ENCODE assay signal across 21 cellular contexts in the genomic region with DNA sequence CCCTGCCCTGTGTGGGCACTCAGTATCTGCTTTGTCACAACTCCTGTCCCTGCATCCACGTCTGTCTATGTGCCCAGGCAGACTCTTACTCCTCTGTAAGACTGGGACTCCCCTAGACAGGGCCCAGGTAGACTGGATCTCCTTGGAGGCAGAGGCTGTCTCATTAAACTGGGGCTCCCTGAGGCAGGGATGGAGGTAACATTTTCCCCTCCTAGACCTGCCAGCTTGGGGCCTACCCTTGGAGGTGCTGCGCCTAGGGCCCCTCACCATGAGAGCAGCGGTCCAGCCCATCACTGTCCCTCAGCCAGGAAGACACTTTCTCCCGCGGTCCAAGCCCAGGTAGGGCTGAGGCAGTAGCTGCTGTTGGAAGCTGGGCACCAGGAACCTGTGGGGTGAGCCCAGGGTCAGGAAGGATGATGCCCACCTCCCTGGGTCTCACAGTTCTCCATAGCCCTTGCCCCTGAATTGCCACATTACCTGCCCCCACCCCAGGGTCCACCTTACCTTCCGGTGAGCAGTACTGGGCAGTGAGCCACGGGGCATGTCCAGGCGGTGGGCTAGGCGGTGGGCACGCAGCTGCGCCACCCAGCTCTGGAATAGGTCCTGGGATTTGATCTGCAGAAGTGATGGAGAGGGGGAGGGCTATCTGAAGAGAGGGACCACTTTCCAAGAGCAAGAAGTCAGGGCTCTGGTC. TPM values are rescaled to one million over a fixed set of nuclear protein-coding genes. Genes with fewer than 3 reads are reported as not detected.
"Had no signal": no experiment of that assay in that cellular context is flagged by ENCODE, and none has a peak within 500 bp of the region (broad histone marks: within the 10 kb centered on the region; RNA-seq: fewer than 3 reads in every experiment).

No MANE protein-coding gene starts in this region.

- H3K4me1 ChIP-seq: right lobe of liver had no signal

- DNase-seq: effector memory CD4-positive, alpha-beta T cell; gastrocnemius medialis; immature natural killer cell; left lung; psoas muscle; retina; right lobe of liver; stimulated activated CD4-positive, alpha-beta T cell treated with anti-CD3 and anti-CD28 coated beads, Interleukin-2, amount 100 ng/mL, for 24 hours; stimulated activated CD4-positive, alpha-beta T cell treated with anti-CD3 and anti-CD28 coated beads, Interleukin-4, amount 100 ng/mL, for 4 hours; stimulated activated naive CD4-positive, alpha-beta T cell; stomach; substantia nigra; transverse colon had no signal

- ATAC-seq: gastrocnemius medialis, left lung, lower lobe of right lung, psoas muscle, right lobe of liver had no signal

- H3K27ac Mint-ChIP-seq: memory B cell, mesothelial cell of epicardium, nephron had no signal

- H3K36me3 ChIP-seq: right lobe of liver had no signal

- H3K9me3 ChIP-seq: esophagus muscularis mucosa, gastrocnemius medialis, left lung, lower lobe of right lung, psoas muscle, right lobe of liver, stomach, thoracic aorta, transverse colon had no signal

- H3K27ac ChIP-seq: epithelial cell of prostate, esophagus muscularis mucosa, left lung, lower lobe of right lung, parathyroid adenoma, psoas muscle, right lobe of liver, thoracic aorta, transverse colon had no signal

- H3K27me3 ChIP-seq: esophagus muscularis mucosa, gastrocnemius medialis, left lung, right lobe of liver, stomach, transverse colon had no signal

- H3K4me3 ChIP-seq: esophagus muscularis mucosa, gastrocnemius medialis, left lung, lower lobe of right lung, psoas muscle, right lobe of liver, stomach, thoracic aorta, transverse colon had no signal

- H3K9me3 Mint-ChIP-seq: immature natural killer cell, memory B cell, mesothelial cell of epicardium, nephron had no signal

- H3K27me3 Mint-ChIP-seq: memory B cell had no signal

- H3K4me3 Mint-ChIP-seq: memory B cell had no signal

RNA-seq across cellular contexts. Expression of gene LRRC46, which starts 13.3 kb away (rescaled TPM):
- total RNA-seq: mesothelial cell of epicardium, stomach had no signal

RNA-seq across cellular contexts. Expression of gene SP6, which starts 32.8 kb away (rescaled TPM):
- total RNA-seq: thoracic aorta had no signal
